8 cellular contexts compared by ENCODE assay signal in genomic region chr6:31805939-31806469, GRCh38.
DNase-seq lines count a peak whose midpoint lies in the region; ATAC-seq, FAIRE-seq and TF ChIP-seq lines count a peak whose summit lies in the region.

No MANE protein-coding gene starts in this region.

- peak overlapping the region; percentile 79 to 94 (median 85) for H3K27ac Mint-ChIP-seq in nephron

- H3K9me2 ChIP-seq in MM.1S (replicated peaks; ENCODE audit: insufficient read depth, low read length), result no peaks in the 10 kb centered on the region

- H4K20me1 ChIP-seq in MM.1S (ENCODE audit: insufficient read depth, low read length), result no peaks in the 10 kb centered on the region

- H3F3A ChIP-seq in MM.1S (ENCODE audit: insufficient read depth, low read length), result no peaks in the 10 kb centered on the region

- peaks cover 5% of the 10 kb centered on the region; the same call in 1 of the 2 replicates for H3K4me1 ChIP-seq in MM.1S (ENCODE audit: low read length)
- peaks cover 8% of the 10 kb centered on the region for H3K4me1 ChIP-seq in effector memory CD4-positive, alpha-beta T cell (ENCODE audit: control insufficient read depth, insufficient read depth, low read length, poor library complexity, severe bottlenecking)

- H3K79me2 ChIP-seq in MM.1S (ENCODE audit: low read length), result peaks cover 40% of the 10 kb centered on the region

- H3K27me3 Mint-ChIP-seq in nephron (ENCODE audit: low read depth), result no peaks in the 10 kb centered on the region

- peak overlapping the region; percentile 88 to 96 (median 90) for H3K4me3 Mint-ChIP-seq in nephron

- H3K4me2 ChIP-seq in MM.1S (ENCODE audit: low read depth, low read length), result peak overlapping the region; percentile 73

- H3K36me3 ChIP-seq in MM.1S (replicated peaks; ENCODE audit: insufficient read depth, low read length), result no peaks in the 10 kb centered on the region
- peaks cover 5% of the 10 kb centered on the region for H3K36me3 ChIP-seq in effector memory CD4-positive, alpha-beta T cell (ENCODE audit: control insufficient read depth, insufficient read depth, low read length)

- peak; percentile 11 for ATAC-seq in GM19035 (IDR thresholded peaks at IDR 0.05; ENCODE audit: unreplicated experiment)

- H3K27ac ChIP-seq in MM.1S (ENCODE audit: low read length), result peak overlapping the region; percentile 77; the same call in 1 of the 2 replicates
- peak overlapping the region; percentile 88 for H3K27ac ChIP-seq in effector memory CD4-positive, alpha-beta T cell (ENCODE audit: insufficient read depth, low read length, poor library complexity, severe bottlenecking)

- DNase-seq in MM.1S, result no peak
- no peak for DNase-seq in effector memory CD4-positive, alpha-beta T cell
- no peak for DNase-seq in GM19239 (ENCODE audit: insufficient read length, low spot score)
- no peak for DNase-seq in stimulated activated CD4-positive, alpha-beta T cell treated with anti-CD3 and anti-CD28 coated beads, Interleukin-4, amount 100 ng/mL, for 4 hours
- no peak for DNase-seq in NCI-H510A (lab: John Stamatoyannopoulos, UW)
- no peak for DNase-seq in NCI-H2196 (lab: John Stamatoyannopoulos, UW; ENCODE audit: unreplicated experiment)

- peak overlapping the region; percentile 73 for H3K4me3 ChIP-seq in MM.1S (ENCODE audit: low read length)
- peak overlapping the region; percentile 84 for H3K4me3 ChIP-seq in effector memory CD4-positive, alpha-beta T cell (ENCODE audit: insufficient read depth, low read depth, low read length, poor library complexity, severe bottlenecking)

- no peaks in the 10 kb centered on the region for H3K9me3 Mint-ChIP-seq in nephron

- peak overlapping the region; percentile 81 for H3K9ac ChIP-seq in MM.1S (ENCODE audit: low read length)

- TF ChIP-seq CTCF in MM.1S (IDR thresholded peaks at IDR 0.05; ENCODE audit: low read length) (no peak), nephron (IDR thresholded peaks at IDR 0.05; ENCODE audit: unreplicated experiment in 3 of 3) (no peak)

- peaks cover 15% of the 10 kb centered on the region for H3K4me1 Mint-ChIP-seq in nephron

- no peaks in the 10 kb centered on the region for H3K27me3 ChIP-seq in MM.1S (replicated peaks; ENCODE audit: insufficient read depth, low read length)
- H3K27me3 ChIP-seq in effector memory CD4-positive, alpha-beta T cell (replicated peaks; ENCODE audit: control insufficient read depth, insufficient read depth, low read length, poor library complexity, severe bottlenecking), result no peaks in the 10 kb centered on the region

- H2AFZ ChIP-seq in MM.1S (ENCODE audit: low read length), result peak overlapping the region; percentile 32

- FAIRE-seq in GM19239 (lab: Jason Lieb, UNC), result no peak

- peaks cover 9% of the 10 kb centered on the region for H3K36me3 Mint-ChIP-seq in nephron (ENCODE audit: low read depth)

- no peaks in the 10 kb centered on the region for H3K9me3 ChIP-seq in MM.1S (replicated peaks; ENCODE audit: insufficient read depth, low read length)
- H3K9me3 ChIP-seq in effector memory CD4-positive, alpha-beta T cell (ENCODE audit: control insufficient read depth, low read length), result no peaks in the 10 kb centered on the region
